ENCODE assay signal across 8 cellular contexts in the genomic region with DNA sequence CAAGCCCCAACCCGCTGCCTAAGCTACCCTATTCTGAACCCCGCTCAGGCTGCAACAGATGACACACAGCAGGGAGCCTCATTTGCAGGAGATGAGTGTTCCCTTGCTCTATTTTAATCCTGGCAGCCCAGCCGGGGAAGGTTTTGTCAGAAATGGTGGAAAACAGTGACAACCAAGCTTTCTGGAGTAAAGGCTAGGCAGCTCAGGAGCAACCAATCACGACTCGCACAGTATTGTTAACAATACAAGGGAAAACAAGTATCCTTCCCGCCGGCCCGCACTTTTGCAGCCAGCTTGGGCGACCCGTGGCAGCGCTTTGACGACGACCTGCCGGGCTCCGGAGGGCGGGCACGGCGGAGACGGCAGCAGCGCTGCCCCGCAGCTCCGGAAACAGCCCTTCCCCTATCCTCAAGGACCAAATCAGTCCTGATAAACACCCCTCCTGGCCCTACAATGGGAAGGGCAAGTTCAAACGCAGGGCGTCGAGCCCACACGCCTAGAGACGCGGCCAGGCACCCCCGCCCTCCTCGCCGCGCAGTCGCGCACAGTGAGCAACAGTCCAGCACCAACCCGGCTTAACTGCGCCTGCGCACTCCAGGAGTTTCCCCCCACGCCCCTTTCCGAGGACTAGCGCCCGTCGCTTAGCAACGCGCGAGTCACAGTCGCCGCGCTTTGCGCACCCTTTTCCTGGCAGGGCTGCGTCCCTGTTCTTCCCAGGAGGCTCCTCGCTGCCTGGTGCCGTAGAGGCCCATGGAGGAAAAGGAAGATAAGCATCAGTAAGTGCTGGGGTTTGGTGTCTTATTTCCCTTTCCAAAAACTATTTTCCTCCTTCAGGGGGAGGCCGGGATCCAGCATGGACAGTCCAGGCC.
DNase-seq lines count a peak whose midpoint lies in the region; ATAC-seq and TF ChIP-seq lines count a peak whose summit lies in the region.

No MANE protein-coding gene starts in this region.

- H3K36me3 ChIP-seq in spleen, result no peaks in the 10 kb centered on the region

- no peak for TF ChIP-seq CTCF in spleen (IDR thresholded peaks at IDR 0.05 in 8 of 11, conservative IDR thresholded peaks at IDR 0.05 in 3 of 11)

- H3K4me1 ChIP-seq in spleen, result peaks cover 5 to 24% (median 21%) of the 10 kb centered on the region in 6 donors

- DNase-seq in AG08395 (ENCODE audit: low spot score), result peak; percentile 99
- peak; percentile 97 for DNase-seq in NCI-H345 (lab: John Stamatoyannopoulos, UW)
- peak; percentile 81 for DNase-seq in activated CD4-positive, CD25-positive, alpha-beta regulatory T cell treated with anti-CD3 and anti-CD28 coated beads, Interleukin-2, amount 50 U/mL, for 72 hours
- DNase-seq in cerebellar cortex (ENCODE audit: low spot score), result peak; percentile 97
- peak; percentile 90 for DNase-seq in iris pigment epithelial cell (ENCODE audit: low read depth)
- DNase-seq in spleen, result peak; percentile 96

- H3K27ac ChIP-seq in spleen, result peak overlapping the region; percentile 64 to 86 (median 82)

- peak overlapping the region; percentile 38 to 72 (median 46) for H3K4me3 ChIP-seq in spleen

- intact Hi-C loops in spleen (cut with DNase I; ENCODE audit: low total_unique reads), result no loop called here

- peaks cover 0 to 21% (median 0%) of the 10 kb centered on the region in 7 donors for H3K27me3 ChIP-seq in spleen (replicated peaks in 1 of 7)

- TF ChIP-seq POLR2A in spleen (IDR thresholded peaks at IDR 0.05), result peak in 2 of 3 donors; percentile 25 to 78

- H3K9me3 ChIP-seq in spleen, result peaks cover 0 to 4% (median 3%) of the 10 kb centered on the region in 8 donors

- peak; percentile 97 for ATAC-seq in GM19023 (IDR thresholded peaks at IDR 0.05; ENCODE audit: unreplicated experiment)
- ATAC-seq in HG03280 (IDR thresholded peaks at IDR 0.05; ENCODE audit: unreplicated experiment), result peak; percentile 97

- 2 to 6% (median 3%) methylated on average over 20 to 53 of the region's 53 CpGs for WGBS in spleen, 5 donors

Comparison
In these comparisons a context has a peak if more than half of its experiments do, and no peak if none do; other contexts are left out.
1. Peak in every context shown above with its lines: DNase-seq, ATAC-seq, H3K4me3 ChIP-seq and H3K27ac ChIP-seq.